Comparison of ENCODE assay signal across 31 cellular contexts in genomic region chr16:79559532-79559931, GRCh38.
"Had no signal": no experiment of that assay in that cellular context is flagged by ENCODE, and none has a peak within 500 bp of the region (broad histone marks: within the 10 kb centered on the region; RNA-seq: fewer than 3 reads in every experiment).

No MANE protein-coding gene starts in this region.

- H3K27ac Mint-ChIP-seq: naive thymus-derived CD8-positive, alpha-beta T cell; natural killer cell treated with Interleukin-12 subunit alpha and Interleukin-12 subunit beta and Interleukin-15 and Interleukin-18, amount 100 ng/mL, for 72 hours; nephron progenitor cell; progenitor cell of endocrine pancreas; stimulated activated memory B cell treated with anti-CD40 and anti-IgM and Interleukin-4, amounts not matched to agents 10 μg/mL and 1 μg/mL and 100 μg/mL, for 72 hours; stimulated activated naive CD8-positive, alpha-beta T cell treated with anti-CD3 and anti-CD28 coated beads, Interleukin-15, amount 100 ng/mL, for 72 hours; type B pancreatic cell had no signal

- H3K4me1 ChIP-seq: pancreas, spleen, testis, tibial artery, transverse colon, upper lobe of right lung, uterus had no signal

- H3K4me3 Mint-ChIP-seq: naive thymus-derived CD8-positive, alpha-beta T cell; natural killer cell treated with Interleukin-12 subunit alpha and Interleukin-12 subunit beta and Interleukin-15 and Interleukin-18, amount 100 ng/mL, for 72 hours; nephron progenitor cell; neural crest cell; stimulated activated memory B cell treated with anti-CD40 and anti-IgM and Interleukin-4, amounts not matched to agents 10 μg/mL and 1 μg/mL and 100 μg/mL, for 72 hours; stimulated activated naive CD8-positive, alpha-beta T cell treated with anti-CD3 and anti-CD28 coated beads, Interleukin-15, amount 100 ng/mL, for 72 hours; type B pancreatic cell had no signal

- H3K36me3 Mint-ChIP-seq: naive thymus-derived CD8-positive, alpha-beta T cell; stimulated activated memory B cell treated with anti-CD40 and anti-IgM and Interleukin-4, amounts not matched to agents 10 μg/mL and 1 μg/mL and 100 μg/mL, for 72 hours; type B pancreatic cell had no signal

- H3K27me3 ChIP-seq: neutrophil, pancreas, spleen, suprapubic skin, testis, tibial artery, transverse colon, upper lobe of right lung, uterus had no signal

- H3K36me3 ChIP-seq: neutrophil, pancreas, spleen, suprapubic skin, tibial artery, transverse colon, upper lobe of right lung, uterus had no signal

- H3K4me2 ChIP-seq: smooth muscle cell had no signal

- H3K9me3 ChIP-seq: neutrophil, pancreas, psoas muscle, suprapubic skin, testis, tibial artery, transverse colon, upper lobe of right lung, uterus had no signal

- FAIRE-seq: pancreas had no signal

- H3K27ac ChIP-seq: neutrophil, pancreas, psoas muscle, skin epidermis, spleen, suprapubic skin, testis, tibial artery, transverse colon, upper lobe of right lung, uterus had no signal

- H3K4me1 Mint-ChIP-seq: naive thymus-derived CD8-positive, alpha-beta T cell; stimulated activated memory B cell treated with anti-CD40 and anti-IgM and Interleukin-4, amounts not matched to agents 10 μg/mL and 1 μg/mL and 100 μg/mL, for 72 hours; stimulated activated naive CD8-positive, alpha-beta T cell treated with anti-CD3 and anti-CD28 coated beads, Interleukin-15, amount 100 ng/mL, for 72 hours had no signal

- H3K4me3 ChIP-seq: pancreas, psoas muscle, skin epidermis, smooth muscle cell, spleen, suprapubic skin, testis, tibial artery, transverse colon, upper lobe of right lung, uterus had no signal

- DNase-seq: naive thymus-derived CD8-positive, alpha-beta T cell; nephron progenitor cell; nucleus accumbens; pancreas; psoas muscle; right cardiac atrium; spleen; stimulated activated CD4-positive, alpha-beta T cell treated with anti-CD3 and anti-CD28 coated beads, Interleukin-12 subunit alpha, Interleukin-12 subunit beta, amount 100 ng/mL, for 4 hours; stimulated activated CD4-positive, alpha-beta T cell treated with anti-CD3 and anti-CD28 coated beads, Interleukin-1b, Interleukin-23, amount 100 ng/mL, for 48 hours; stimulated activated CD4-positive, alpha-beta T cell treated with anti-CD3 and anti-CD28 coated beads, Interleukin-4, amount 100 ng/mL, for 1 hour; stimulated activated CD4-positive, alpha-beta T cell treated with anti-CD3 and anti-CD28 coated beads, Interleukin-4, amount 100 ng/mL, for 4 hours; stimulated activated CD8-positive, alpha-beta memory T cell treated with anti-CD3 and anti-CD28 coated beads, Interleukin-4, amount 100 ng/mL, for 48 hours; stimulated activated naive CD4-positive, alpha-beta T cell; stimulated activated naive CD8-positive, alpha-beta T cell treated with anti-CD3 and anti-CD28 coated beads, Interleukin-15, amount 100 ng/mL, for 72 hours; stimulated activated naive CD8-positive, alpha-beta T cell treated with anti-CD3 and anti-CD28 coated beads, Interleukin-15, Interleukin-2, amounts not matched to agents 100 U/mL and 50 U/mL, for 24 hours; substantia nigra; testis; tibial artery; transverse colon; upper lobe of right lung; uterus had no signal

- ATAC-seq: naive thymus-derived CD8-positive, alpha-beta T cell; natural killer cell treated with Interleukin-12 subunit alpha and Interleukin-12 subunit beta and Interleukin-15 and Interleukin-18, amount 100 ng/mL, for 72 hours; pancreas; psoas muscle; right cardiac atrium; sciatic nerve; stimulated activated memory B cell treated with anti-CD40 and anti-IgM and Interleukin-4, amounts not matched to agents 10 μg/mL and 1 μg/mL and 100 μg/mL, for 72 hours; stimulated activated naive CD8-positive, alpha-beta T cell treated with anti-CD3 and anti-CD28 coated beads, Interleukin-15, amount 100 ng/mL, for 72 hours; stimulated activated naive CD8-positive, alpha-beta T cell treated with anti-CD3 and anti-CD28 coated beads, Interleukin-15, Interleukin-2, amounts not matched to agents 100 U/mL and 50 U/mL, for 24 hours; upper lobe of right lung had no signal
